In genomic region chr10:102072867-102073527, GRCh38 we compare ENCODE assay signal across 8 cellular contexts. TPM values are rescaled to one million over a fixed set of nuclear protein-coding genes. Genes with fewer than 3 reads are reported as not detected.
DNase-seq lines count a peak whose midpoint lies in the region; ATAC-seq and TF ChIP-seq lines count a peak whose summit lies in the region.

No MANE protein-coding gene starts in this region.

- ATAC-seq in T-cell (replicated peaks in 1 of 4) (peak; percentile 86 to 96 (median 91)), heart right ventricle (peak; percentile 78 to 90 (median 83)), HG03095 (IDR thresholded peaks at IDR 0.05; ENCODE audit: unreplicated experiment) (no peak)

- DNase-seq in SIG-M5 treated with dmso at 0.1 percent for 504 hours (lab: John Stamatoyannopoulos, UW; ENCODE audit: unreplicated experiment) (peak; percentile 75), SIG-M5 (lab: John Stamatoyannopoulos, UW) (no peak), NCI-H1105 treated with DMSO at 0.1 percent for 48 hours (lab: John Stamatoyannopoulos, UW) (peak; percentile 39), T-cell (peak; percentile 43 to 82 (median 73)), heart right ventricle (peak; percentile 70 to 83), renal cortical epithelial cell (ENCODE audit: low read depth) (peak; percentile 68)
- DNase-seq in activated naive CD8-positive, alpha-beta T cell treated with anti-CD3 and anti-CD28 coated beads, Interleukin-2, amount 50 U/mL, for 16 hours (ENCODE audit: low read depth, low spot score), result peak; percentile 68

- H3K27me3 Mint-ChIP-seq in T-cell, result no peaks in the 10 kb centered on the region

- TF ChIP-seq CTCF in heart right ventricle (IDR thresholded peaks at IDR 0.05), result peak; percentile 79 to 99 (median 92)

- intact Hi-C loops in heart right ventricle (cut with DNase I), result loop anchor here in 7 of 10 donors (1.0 to 10.0 kb wide), 11 partner anchors 34 to 471 kb away; partner anchors contain the start of gene KCNIP2 (in 3 of the 7)

- POLR2A ChIA-PET in T-cell (lab: Charles Lee), result interaction anchor here in 1 of 2 donors (0.6 kb wide), 1 partner anchor 12 kb away, joined by 7 read pairs; no protein-coding TSS in a partner anchor

- H3K27me3 ChIP-seq in heart right ventricle, result no peaks in the 10 kb centered on the region

- CTCF ChIA-PET in T-cell (lab: Charles Lee), result interaction anchor here (0.5 to 3.7 kb wide), 16 partner anchors 13 to 457 kb away, joined by 3 to 16 read pairs (median 4); no protein-coding TSS in a partner anchor

- peaks cover 12 to 14% (median 13%) of the 10 kb centered on the region in 3 donors for H3K4me1 Mint-ChIP-seq in T-cell

- no peak overlapping the region for H3K4me3 ChIP-seq in heart right ventricle

- no peak overlapping the region for H3K27ac ChIP-seq in heart right ventricle

- peaks cover 2 to 21% (median 11%) of the 10 kb centered on the region in 9 donors for H3K4me1 ChIP-seq in heart right ventricle

- peaks cover 0 to 4% (median 0%) of the 10 kb centered on the region in 9 donors for H3K36me3 ChIP-seq in heart right ventricle

- no peaks in the 10 kb centered on the region for H3K9me3 ChIP-seq in heart right ventricle

- H3K9me3 Mint-ChIP-seq in T-cell, result no peaks in the 10 kb centered on the region

- no peak overlapping the region for H3K4me3 Mint-ChIP-seq in T-cell

- WGBS in heart right ventricle, 2 donors, result 64 to 72% methylated on average over 3 of the region's 3 CpGs

- peaks cover 3% of the 10 kb centered on the region for H3K36me3 Mint-ChIP-seq in T-cell

- no peak overlapping the region for H3K27ac Mint-ChIP-seq in T-cell

RNA-seq across cellular contexts. Expression of gene HPS6, which starts 7.8 kb away (rescaled TPM):
- total RNA-seq in T-cell, result 10 to 100 TPM; 12.5 to 33.4 (median 26.7) TPM
- 10 to 100 TPM in 7 of 10 donors, 1 to 10 TPM in 3; 8.2 to 13.6 (median 11.1) TPM for total RNA-seq in heart right ventricle
- polyA plus RNA-seq in heart right ventricle, result 1 to 10 TPM; 8.3 to 9.7 TPM
- 44.8 and 86.7 TPM in 2 replicates for total RNA-seq in renal cortical epithelial cell

RNA-seq across cellular contexts. Expression of gene ARMH3, which starts 17.0 kb away (rescaled TPM):
- total RNA-seq in T-cell (10 to 100 TPM; 26.4 to 30.0 (median 27.2) TPM), heart right ventricle (10 to 100 TPM; 45.0 to 96.8 (median 59.5) TPM), renal cortical epithelial cell (5.9 and 18.4 TPM in 2 replicates)
- polyA plus RNA-seq in heart right ventricle, result 10 to 100 TPM; 24.1 to 34.8 TPM

RNA-seq across cellular contexts. Expression of gene LDB1, which starts 47.2 kb away (rescaled TPM):
- total RNA-seq in T-cell (100 to 1,000 TPM; 120 to 147 (median 126) TPM), heart right ventricle (10 to 100 TPM; 39.2 to 63.8 (median 56.3) TPM), renal cortical epithelial cell (26.7 and 49.5 TPM in 2 replicates)
- polyA plus RNA-seq in heart right ventricle, result 10 to 100 TPM; 21.9 to 22.9 TPM

RNA-seq across cellular contexts. Expression of gene PPRC1, which starts 59.8 kb away (rescaled TPM):
- total RNA-seq in T-cell (10 to 100 TPM; 33.5 to 55.1 (median 51.4) TPM), heart right ventricle (10 to 100 TPM; 10.6 to 22.7 (median 13.0) TPM), renal cortical epithelial cell (7.8 and 17.4 TPM in 2 replicates)
- polyA plus RNA-seq in heart right ventricle, result 10 to 100 TPM; 14.1 to 14.9 TPM
